Comparison of ENCODE assay signal across 16 cellular contexts in the genomic region with DNA sequence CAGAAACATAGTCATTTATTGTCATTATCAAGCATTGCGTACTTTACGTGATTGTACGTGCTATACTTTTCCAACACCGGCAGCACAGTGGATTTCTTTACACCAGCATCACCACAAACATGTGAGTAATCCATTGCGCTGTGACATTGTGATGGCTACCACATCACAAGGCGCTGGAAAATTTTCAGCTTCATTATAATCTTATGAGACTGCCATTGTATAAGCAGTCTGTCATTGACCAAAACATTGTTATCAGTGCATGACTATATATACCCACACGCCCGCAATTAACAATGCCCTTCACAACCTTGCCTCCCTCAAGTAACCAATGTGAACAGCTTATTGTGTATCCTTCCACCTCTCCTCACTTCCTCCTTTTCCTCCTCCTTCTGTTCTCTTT.
"Had no signal": no experiment of that assay in that cellular context is flagged by ENCODE, and none has a peak within 500 bp of the region (broad histone marks: within the 10 kb centered on the region; RNA-seq: fewer than 3 reads in every experiment).

No MANE protein-coding gene starts in this region.

- H3K36me3 ChIP-seq: colonic mucosa had no signal

- H3K27ac ChIP-seq: colonic mucosa, skin epidermis had no signal

- DNase-seq: activated CD4-positive, alpha-beta T cell treated with anti-CD3 and anti-CD28 coated beads, Interleukin-2, amount 50 U/mL, for 1 hour; activated CD8-positive, alpha-beta memory T cell treated with anti-CD3 and anti-CD28 coated beads for 24 hours; activated naive CD4-positive, alpha-beta T cell; aorta; colonic mucosa; glutamatergic neuron; immature natural killer cell; mucosa of descending colon; naive thymus-derived CD4-positive, alpha-beta T cell; posterior cingulate gyrus; stimulated activated CD4-positive, alpha-beta T cell treated with anti-CD3 and anti-CD28 coated beads, Interleukin-15, amount 100 ng/mL, for 24 hours; stimulated activated CD4-positive, alpha-beta T cell treated with anti-CD3 and anti-CD28 coated beads, Interleukin-4, amount 100 ng/mL, for 1 hour; stimulated activated naive CD4-positive, alpha-beta T cell; SW 1271 had no signal

- ATAC-seq: esophagus mucosa; mucosa of descending colon; naive thymus-derived CD4-positive, alpha-beta T cell had no signal

- H3K9me3 ChIP-seq: colonic mucosa, mucosa of descending colon had no signal

- H3K4me1 ChIP-seq: colonic mucosa had no signal

- H3K4me3 ChIP-seq: colonic mucosa, mucosa of descending colon, skin epidermis had no signal

- H3K27me3 ChIP-seq: colonic mucosa had no signal
